Comparison of ENCODE assay signal across 1 cellular context in the genomic region with DNA sequence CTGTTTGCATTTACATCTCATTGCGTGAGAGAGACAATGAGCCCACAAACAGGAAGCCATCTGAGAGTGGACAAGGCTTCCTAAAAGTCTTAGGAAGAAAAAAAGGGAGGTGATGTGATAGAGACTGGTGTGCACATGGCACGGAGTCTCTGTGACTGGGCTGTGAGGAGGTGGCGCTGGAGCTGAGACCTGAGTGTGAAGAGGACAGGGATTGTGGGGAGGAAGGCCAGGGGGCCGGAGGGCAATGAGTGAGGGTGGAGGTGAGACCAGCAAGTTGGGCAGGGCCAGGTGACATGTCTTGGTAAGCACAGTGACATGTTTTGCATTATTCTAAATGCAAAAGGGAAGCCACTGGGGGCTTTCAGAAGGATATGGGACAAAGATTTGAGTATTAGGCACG.
TF ChIP-seq lines count a peak whose summit lies in the region.

No MANE protein-coding gene starts in this region.

TF ChIP-seq in IMR-90, 13 proteins besides CTCF, POLR2A, EP300 and RAD21:
- TF ChIP-seq MAFK (IDR thresholded peaks at IDR 0.05; ENCODE audit: low read depth, low read length) (no peak), RFX5 (IDR thresholded peaks at IDR 0.05; ENCODE audit: low read depth, low read length) (no peak), CEBPB (IDR thresholded peaks at IDR 0.05; ENCODE audit: low read depth, low read length) (no peak), MXI1 (IDR thresholded peaks at IDR 0.05; ENCODE audit: borderline replicate concordance, low read depth, low read length) (no peak), NFE2L2 (IDR thresholded peaks at IDR 0.05; ENCODE audit: low read depth, low read length) (no peak), BHLHE40 (IDR thresholded peaks at IDR 0.05; ENCODE audit: low read depth, low read length) (no peak), CHD1 (IDR thresholded peaks at IDR 0.05; ENCODE audit: low read depth, low read length) (no peak), MAZ (IDR thresholded peaks at IDR 0.05; ENCODE audit: borderline replicate concordance, low read depth, low read length) (no peak), SMC3 (IDR thresholded peaks at IDR 0.05; ENCODE audit: low read depth, low read length) (no peak), RCOR1 (IDR thresholded peaks at IDR 0.05; ENCODE audit: insufficient replicate concordance, low read length) (no peak), FOS (IDR thresholded peaks at IDR 0.05; ENCODE audit: low read depth, low read length) (no peak)
- TF ChIP-seq, protein P1, sequence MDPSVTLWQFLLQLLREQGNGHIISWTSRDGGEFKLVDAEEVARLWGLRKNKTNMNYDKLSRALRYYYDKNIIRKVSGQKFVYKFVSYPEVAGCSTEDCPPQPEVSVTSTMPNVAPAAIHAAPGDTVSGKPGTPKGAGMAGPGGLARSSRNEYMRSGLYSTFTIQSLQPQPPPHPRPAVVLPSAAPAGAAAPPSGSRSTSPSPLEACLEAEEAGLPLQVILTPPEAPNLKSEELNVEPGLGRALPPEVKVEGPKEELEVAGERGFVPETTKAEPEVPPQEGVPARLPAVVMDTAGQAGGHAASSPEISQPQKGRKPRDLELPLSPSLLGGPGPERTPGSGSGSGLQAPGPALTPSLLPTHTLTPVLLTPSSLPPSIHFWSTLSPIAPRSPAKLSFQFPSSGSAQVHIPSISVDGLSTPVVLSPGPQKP (IDR thresholded peaks at IDR 0.05; ENCODE audit: borderline replicate concordance, low read depth, low read length) = no peak
- TF ChIP-seq, protein P2, sequence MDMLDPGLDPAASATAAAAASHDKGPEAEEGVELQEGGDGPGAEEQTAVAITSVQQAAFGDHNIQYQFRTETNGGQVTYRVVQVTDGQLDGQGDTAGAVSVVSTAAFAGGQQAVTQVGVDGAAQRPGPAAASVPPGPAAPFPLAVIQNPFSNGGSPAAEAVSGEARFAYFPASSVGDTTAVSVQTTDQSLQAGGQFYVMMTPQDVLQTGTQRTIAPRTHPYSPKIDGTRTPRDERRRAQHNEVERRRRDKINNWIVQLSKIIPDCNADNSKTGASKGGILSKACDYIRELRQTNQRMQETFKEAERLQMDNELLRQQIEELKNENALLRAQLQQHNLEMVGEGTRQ (IDR thresholded peaks at IDR 0.05; ENCODE audit: low read depth, low read length) = no peak
